ENCODE assay signal across 14 cellular contexts in the genomic region with DNA sequence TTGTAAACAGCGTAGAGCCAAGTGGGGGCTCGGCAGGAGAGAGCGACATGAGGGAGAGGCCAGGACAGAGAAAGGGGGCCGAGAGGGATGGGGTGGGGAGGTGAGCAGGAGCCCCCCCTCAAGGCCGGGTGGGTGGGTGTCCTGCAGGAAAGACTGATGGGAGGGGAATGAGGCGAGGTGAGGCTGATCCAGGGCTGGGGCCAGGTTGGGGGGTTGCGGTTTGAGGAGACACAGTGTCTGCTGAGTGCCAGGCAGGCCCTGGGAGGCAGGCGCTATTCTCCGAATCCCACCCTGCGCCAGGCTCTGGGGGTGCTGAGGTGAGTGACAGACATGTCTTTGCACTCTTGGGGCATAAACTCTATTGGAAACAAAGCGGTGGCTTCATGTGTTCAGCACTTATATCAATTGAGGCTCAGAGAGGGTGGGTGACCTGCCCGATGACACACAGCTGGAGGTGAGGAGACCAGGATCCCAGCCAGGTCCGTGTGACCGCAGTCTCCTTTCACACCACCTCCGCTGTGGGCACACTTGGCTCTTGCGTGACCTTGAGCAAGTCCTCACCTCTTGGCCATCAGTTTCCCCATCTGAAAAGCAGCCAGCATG. TPM values are rescaled to one million over a fixed set of nuclear protein-coding genes. Genes with fewer than 3 reads are reported as not detected.
A peak's percentile ranks its signal among the peaks of the same experiment; 100 is the strongest.
DNase-seq lines count a peak whose midpoint lies in the region; ATAC-seq, FAIRE-seq and TF ChIP-seq lines count a peak whose summit lies in the region.
"Had no signal": no experiment of that assay in that cellular context is flagged by ENCODE, and none has a peak within 500 bp of the region (broad histone marks: within the 10 kb centered on the region; RNA-seq: fewer than 3 reads in every experiment).

No MANE protein-coding gene starts in this region.

- ATAC-seq in right cardiac atrium, result peak; percentile 2 to 3
- no peak for ATAC-seq in GM18511 (IDR thresholded peaks at IDR 0.05; ENCODE audit: unreplicated experiment)
- ATAC-seq in GM21576 (IDR thresholded peaks at IDR 0.05; ENCODE audit: unreplicated experiment), result no peak

- no peaks in the 10 kb centered on the region for H3K36me3 ChIP-seq in spleen
- H3K36me3 ChIP-seq: esophagus squamous epithelium, prostate gland had no signal

- peaks cover 3% of the 10 kb centered on the region for H3K4me1 ChIP-seq in right cardiac atrium (ENCODE audit: control insufficient read depth, insufficient read depth, low read length)
- H3K4me1 ChIP-seq in spleen, result peaks cover 6 to 59% (median 33%) of the 10 kb centered on the region in 6 donors
- H3K4me1 ChIP-seq: prostate gland had no signal

- H3K27me3 ChIP-seq in right cardiac atrium (ENCODE audit: control insufficient read depth, insufficient read depth), result no peaks in the 10 kb centered on the region
- peaks cover 0 to 18% (median 0%) of the 10 kb centered on the region in 7 donors for H3K27me3 ChIP-seq in spleen (replicated peaks in 1 of 7)
- H3K27me3 ChIP-seq: esophagus squamous epithelium had no signal

- intact Hi-C loops in right cardiac atrium (cut with DNase I), result loop anchor here in 1 of 4 donors (10.0 kb wide), 2 partner anchors 48 to 98 kb away; no protein-coding TSS in a partner anchor
- intact Hi-C loops in spleen (cut with DNase I; ENCODE audit: low total_unique reads), result no loop called here

- H3K9me3 ChIP-seq in right cardiac atrium (ENCODE audit: control insufficient read depth, low read length), result no peaks in the 10 kb centered on the region
- no peaks in the 10 kb centered on the region for H3K9me3 ChIP-seq in spleen
- H3K9me3 ChIP-seq: esophagus squamous epithelium, prostate gland had no signal

- TF ChIP-seq CTCF in RWPE1 (conservative IDR thresholded peaks at IDR 0.05; ENCODE audit: low read depth) (no peak), spleen (IDR thresholded peaks at IDR 0.05 in 8 of 11, conservative IDR thresholded peaks at IDR 0.05 in 3 of 11) (no peak)

- H3K27ac ChIP-seq in RWPE1, result peak overlapping the region; percentile 12; the same call in 1 of the 2 replicates
- no peak overlapping the region for H3K27ac ChIP-seq in right cardiac atrium (ENCODE audit: low read length)
- H3K27ac ChIP-seq in spleen, result peak overlapping the region in 6 of 8 donors; percentile 39 to 67 (median 66)

- POLR2A ChIA-PET in RWPE1 (lab: Yijun Ruan, JAX; ENCODE audit: low non-redundant PET), result no interaction called here

- peak; percentile 50 for FAIRE-seq in GM18507 (lab: Jason Lieb, UNC)

- no peak for DNase-seq in GM18507 (ENCODE audit: extremely low spot score, insufficient read length, low read depth)
- DNase-seq in RWPE1 (ENCODE audit: low spot score), result no peak
- DNase-seq in right cardiac atrium, result peak in 1 of 3 donors; percentile 57
- DNase-seq in spleen, result peak; percentile 64
- no peak for DNase-seq in NCI-H69 (lab: John Stamatoyannopoulos, UW)
- DNase-seq in NCI-H1436 treated with DMSO at 0.1 percent for 48 hours (lab: John Stamatoyannopoulos, UW), result no peak
- DNase-seq: esophagus squamous epithelium, GF-D8 had no signal

- no peak for TF ChIP-seq POLR2A in spleen (IDR thresholded peaks at IDR 0.05)

- H3K4me3 ChIP-seq in right cardiac atrium (ENCODE audit: low read length) (no peak overlapping the region), spleen (peak overlapping the region in 4 of 8 donors; percentile 0 to 39 (median 6))
- H3K4me3 ChIP-seq: GM23338, prostate gland had no signal

- CTCF ChIA-PET in RWPE1 (lab: Yijun Ruan, JAX), result interaction anchor here (0.6 to 1.4 kb wide), 9 partner anchors 9 to 634 kb away, joined by 3 to 13 read pairs (median 4); a partner anchor contains a TSS

- WGBS in right cardiac atrium, result 41% methylated on average over 16 of the region's 16 CpGs
- WGBS in spleen, 5 donors, result 31 to 45% (median 39%) methylated on average over 13 to 16 of the region's 16 CpGs

RNA-seq across cellular contexts. Expression of gene CSPG4, which starts 19.7 kb away (rescaled TPM):
- total RNA-seq in right cardiac atrium (10 to 100 TPM; 10.1 to 48.9 (median 16.2) TPM), spleen (10 to 100 TPM in 4 of 7 donors, 1 to 10 TPM in 3; 4.1 to 28.6 (median 10.2) TPM)
- polyA plus RNA-seq in right cardiac atrium (11.5 TPM), spleen (1 to 10 TPM in 2 of 3 donors, under 1 TPM in 1; 0.89 to 4.9 (median 1.3) TPM)
- total RNA-seq: CD8-positive, alpha-beta T cell; OCI-LY7 had no signal

Comparison
In these comparisons a context has a peak if more than half of its experiments do, and no peak if none do; other contexts are left out.
1. ATAC-seq: peak in right cardiac atrium (2 of 2); none in GM18511 (single experiment) and GM21576 (single experiment).